Comparison of ENCODE assay signal across 22 cellular contexts in genomic region chr20:44450938-44451450, GRCh38.
"Had no signal": no experiment of that assay in that cellular context is flagged by ENCODE, and none has a peak within 500 bp of the region (broad histone marks: within the 10 kb centered on the region; RNA-seq: fewer than 3 reads in every experiment).

No MANE protein-coding gene starts in this region.

- H3K9ac ChIP-seq: SK-N-SH had no signal

- H3K4me2 ChIP-seq: SK-N-SH had no signal

- ATAC-seq: activated CD8-positive, alpha-beta memory T cell treated with anti-CD3 and anti-CD28 coated beads, Interleukin-2, amount 10 ng/mL, durations not matched to agents 7 days and 5 days; WTC11 had no signal

- H3K36me3 ChIP-seq: MG63, Peyer's patch, SJCRH30 had no signal

- H3K9me3 ChIP-seq: MG63, Peyer's patch, SJCRH30, SK-N-SH had no signal

- H3K4me3 ChIP-seq: MG63, Peyer's patch, SJCRH30 had no signal

- FAIRE-seq: astrocyte had no signal

- DNase-seq: activated CD4-positive, alpha-beta T cell treated with anti-CD3 and anti-CD28 coated beads, Interleukin-2, amount 10 ng/mL, durations not matched to agents 24 days and 14 days; activated CD4-positive, alpha-beta T cell treated with anti-CD3 and anti-CD28 coated beads, Interleukin-2, amount 50 U/mL, for 48 hours; activated CD4-positive, CD25-positive, alpha-beta regulatory T cell treated with anti-CD3 and anti-CD28 coated beads, Interleukin-2, amount 50 U/mL, for 72 hours; activated CD8-positive, alpha-beta memory T cell treated with anti-CD3 and anti-CD28 coated beads, Interleukin-2, amount 10 ng/mL, durations not matched to agents 7 days and 5 days; activated effector memory CD4-positive, alpha-beta T cell treated with anti-CD3 and anti-CD28 coated beads, Interleukin-2, amount 50 U/mL, for 16 hours; activated naive CD4-positive, alpha-beta T cell treated with Interleukin-2 at 50 U/mL for 16 hours; activated T-cell treated with anti-CD3 and anti-CD28 coated beads, Interleukin-2, amount 50 U/mL, for 24 hours; amygdala; MV-4-11; NCI-H1092 treated with DMSO at 0.1 percent for 48 hours; NCI-H1417 treated with DMSO at 0.1 percent for 48 hours; NCI-H187; NCI-H2081; NCI-H510A treated with DMSO at 0.1 percent for 48 hours; Peyer's patch; Right ventricle myocardium superior; SJCRH30; SK-N-SH had no signal

- H3K27ac ChIP-seq: RWPE1, SJCRH30 had no signal

- H3K4me1 ChIP-seq: SJCRH30 had no signal

- H3K27me3 ChIP-seq: MG63, Peyer's patch had no signal
